ENCODE assay signal across 29 cellular contexts in the genomic region with DNA sequence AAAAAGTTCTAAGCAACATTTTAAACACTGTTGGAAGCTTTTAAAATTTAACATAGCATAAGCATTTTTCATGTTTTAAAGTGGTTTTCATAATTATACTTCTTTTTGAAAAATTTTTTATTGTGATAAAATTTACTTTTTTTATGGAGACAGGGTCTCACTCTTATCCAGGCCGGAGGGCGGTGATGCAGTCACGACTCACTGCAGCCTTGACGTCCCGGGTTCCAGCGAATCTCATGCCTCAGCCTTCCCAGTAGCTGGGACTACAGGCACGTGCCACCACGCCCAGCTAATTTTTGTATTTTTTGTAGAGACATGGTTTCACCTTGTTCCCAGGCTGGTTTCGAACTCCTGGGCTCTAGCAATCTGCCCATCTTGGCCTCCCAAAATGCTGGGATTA.
"Had no signal": no experiment of that assay in that cellular context is flagged by ENCODE, and none has a peak within 500 bp of the region (broad histone marks: within the 10 kb centered on the region; RNA-seq: fewer than 3 reads in every experiment).

No MANE protein-coding gene starts in this region.

- H3K27ac Mint-ChIP-seq: activated CD4-positive, alpha-beta T cell treated with anti-CD3 and anti-CD28 coated beads, Interleukin-2, amount 10 ng/mL, durations not matched to agents 24 days and 14 days; activated CD8-positive, alpha-beta T cell treated with anti-CD3 and anti-CD28 coated beads for 36 hours; activated naive CD8-positive, alpha-beta T cell treated with anti-CD3 and anti-CD28 coated beads for 36 hours; activated T-cell treated with anti-CD3 and anti-CD28 coated beads, Interleukin-2, amount 50 U/mL, for 72 hours; activated T-helper 17 cell treated with anti-CD3 and anti-CD28 coated beads, Interleukin-2, amount 50 U/mL, for 72 hours had no signal

- H3K9ac ChIP-seq: KMS-11 had no signal

- H3K9me3 ChIP-seq: SJCRH30 had no signal

- DNase-seq: activated CD4-positive, alpha-beta T cell treated with anti-CD3 and anti-CD28 coated beads, Interleukin-2, amount 10 ng/mL, durations not matched to agents 24 days and 14 days; activated CD4-positive, alpha-beta T cell treated with anti-CD3 and anti-CD28 coated beads, Interleukin-2, amount 50 U/mL, for 4 hours; activated CD8-positive, alpha-beta T cell treated with anti-CD3 and anti-CD28 coated beads for 36 hours; activated effector memory CD4-positive, alpha-beta T cell treated with anti-CD3 and anti-CD28 coated beads, Interleukin-2, amount 50 U/mL, for 16 hours; activated naive CD4-positive, alpha-beta T cell; activated naive CD4-positive, alpha-beta T cell treated with anti-CD3 and anti-CD28 coated beads, Interleukin-2, amount 50 U/mL, for 16 hours; activated naive CD8-positive, alpha-beta T cell treated with anti-CD3 and anti-CD28 coated beads for 36 hours; activated T-cell treated with anti-CD3 and anti-CD28 coated beads, Interleukin-2, amount 50 U/mL, for 1 hour; activated T-cell treated with anti-CD3 and anti-CD28 coated beads, Interleukin-2, amount 50 U/mL, for 72 hours; amniotic stem cell; aorta; MG63; NCI-H1048; NCI-H1105 treated with DMSO at 0.1 percent for 48 hours; NCI-H1436; NCI-H1694; NCI-H1930; NCI-H345; NCI-H524 treated with DMSO at 0.1 percent for 48 hours; NK-92 treated with Interleukin-12 subunit alpha and Interleukin-12 subunit beta, amount 100 ng/mL, for 24 hours; PC-9; SHP77; SJCRH30; T1000 had no signal

- H3K27me3 ChIP-seq: cardiac muscle cell, MG63, SJCRH30 had no signal

- H3K9me3 Mint-ChIP-seq: activated CD4-positive, alpha-beta T cell treated with anti-CD3 and anti-CD28 coated beads, Interleukin-2, amount 10 ng/mL, durations not matched to agents 24 days and 14 days; activated CD8-positive, alpha-beta T cell treated with anti-CD3 and anti-CD28 coated beads for 36 hours; activated naive CD8-positive, alpha-beta T cell treated with anti-CD3 and anti-CD28 coated beads for 36 hours; activated T-cell treated with anti-CD3 and anti-CD28 coated beads, Interleukin-2, amount 50 U/mL, for 72 hours; activated T-helper 17 cell treated with anti-CD3 and anti-CD28 coated beads, Interleukin-2, amount 50 U/mL, for 72 hours; central memory CD8-positive, alpha-beta T cell had no signal

- H2AFZ ChIP-seq: PC-9 had no signal

- H3K4me3 Mint-ChIP-seq: activated CD4-positive, alpha-beta T cell treated with anti-CD3 and anti-CD28 coated beads, Interleukin-2, amount 10 ng/mL, durations not matched to agents 24 days and 14 days; activated CD8-positive, alpha-beta T cell treated with anti-CD3 and anti-CD28 coated beads for 36 hours; activated naive CD8-positive, alpha-beta T cell treated with anti-CD3 and anti-CD28 coated beads for 36 hours; activated T-cell treated with anti-CD3 and anti-CD28 coated beads, Interleukin-2, amount 50 U/mL, for 72 hours; activated T-helper 17 cell treated with anti-CD3 and anti-CD28 coated beads, Interleukin-2, amount 50 U/mL, for 72 hours; central memory CD8-positive, alpha-beta T cell had no signal

- H3K4me1 ChIP-seq: SJCRH30 had no signal

- H3K4me3 ChIP-seq: cardiac muscle cell, MG63, PC-9, SJCRH30, SK-N-MC had no signal

- H3K36me3 ChIP-seq: cardiac muscle cell had no signal

- H3K4me2 ChIP-seq: KMS-11, PC-9 had no signal

- H3K27ac ChIP-seq: cardiac muscle cell, KMS-11, PC-9, SJCRH30, SK-N-MC had no signal

- H3K27me3 Mint-ChIP-seq: activated CD4-positive, alpha-beta T cell treated with anti-CD3 and anti-CD28 coated beads, Interleukin-2, amount 10 ng/mL, durations not matched to agents 24 days and 14 days; activated CD8-positive, alpha-beta T cell treated with anti-CD3 and anti-CD28 coated beads for 36 hours; activated naive CD8-positive, alpha-beta T cell treated with anti-CD3 and anti-CD28 coated beads for 36 hours; activated T-helper 17 cell treated with anti-CD3 and anti-CD28 coated beads, Interleukin-2, amount 50 U/mL, for 72 hours; central memory CD8-positive, alpha-beta T cell had no signal

- ATAC-seq: activated CD8-positive, alpha-beta T cell treated with anti-CD3 and anti-CD28 coated beads for 36 hours; activated T-cell treated with anti-CD3 and anti-CD28 coated beads, Interleukin-2, amount 50 U/mL, for 72 hours; activated T-helper 17 cell treated with anti-CD3 and anti-CD28 coated beads, Interleukin-2, amount 50 U/mL, for 72 hours had no signal
